Comparison of ENCODE assay signal across 9 cellular contexts in the genomic region with DNA sequence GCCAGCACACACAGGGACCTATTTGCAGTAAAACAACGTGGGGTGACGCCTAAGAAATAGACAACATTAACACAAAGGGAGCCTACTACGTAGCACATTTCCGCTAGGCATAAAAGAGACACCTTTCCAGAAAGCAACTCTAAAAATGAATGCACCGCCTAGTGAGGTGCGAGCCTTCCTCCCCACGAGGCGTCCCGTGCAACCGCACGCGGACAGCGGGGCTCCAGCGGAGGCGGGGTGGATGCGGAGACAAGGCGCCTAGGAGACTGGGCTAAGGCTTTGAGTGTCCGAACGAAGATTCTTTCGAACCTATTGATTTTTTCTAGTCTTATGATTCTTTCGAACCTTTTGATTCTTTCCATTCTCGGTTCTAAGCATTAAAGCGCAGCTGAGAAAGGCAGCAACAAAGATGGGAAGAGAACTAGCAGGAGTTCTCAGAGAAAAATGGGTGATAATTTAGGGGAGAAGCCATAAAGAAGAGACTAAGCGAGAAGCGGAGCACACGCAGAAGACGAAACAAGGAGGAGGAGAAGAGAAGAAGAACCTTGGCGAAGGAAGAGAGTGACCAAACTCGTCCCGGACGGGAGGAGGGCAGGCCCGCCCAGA. TPM values are rescaled to one million over a fixed set of nuclear protein-coding genes. Genes with fewer than 3 reads are reported as not detected.
A peak's percentile ranks its signal among the peaks of the same experiment; 100 is the strongest.
DNase-seq lines count a peak whose midpoint lies in the region; ATAC-seq and TF ChIP-seq lines count a peak whose summit lies in the region.
"Had no signal": no experiment of that assay in that cellular context is flagged by ENCODE, and none has a peak within 500 bp of the region (broad histone marks: within the 10 kb centered on the region; RNA-seq: fewer than 3 reads in every experiment).

No MANE protein-coding gene starts in this region.

- H3F3A ChIP-seq in Loucy (ENCODE audit: low read depth), result peaks cover 2% of the 10 kb centered on the region; the same call in 1 of the 2 replicates

- no peak for ATAC-seq in GM21786 (IDR thresholded peaks at IDR 0.05; ENCODE audit: unreplicated experiment)

- peak; percentile 43 for DNase-seq in GM13976 (ENCODE audit: low spot score)
- DNase-seq in activated T-helper 9 cell treated with anti-CD3 and anti-CD28 coated beads, Interleukin-2, amount 50 U/mL, for 16 hours (ENCODE audit: low read depth), result peak; percentile 46
- peak; percentile 41 for DNase-seq in glomerular endothelial cell (ENCODE audit: extremely low read depth, low read depth, low spot score)
- no peak for DNase-seq in retina
- DNase-seq in GOT3 (lab: John Stamatoyannopoulos, UW), result no peak

- TF ChIP-seq CTCF in GM13976 (IDR thresholded peaks at IDR 0.05; ENCODE audit: borderline replicate concordance, control extremely low read depth, extremely low read depth, insufficient read depth, missing control alignments) (no peak), Loucy (conservative IDR thresholded peaks at IDR 0.05; ENCODE audit: low read length) (no peak)

- H3K79me2 ChIP-seq in Loucy (ENCODE audit: insufficient read depth, low read length), result peaks cover 26% of the 10 kb centered on the region

- no peaks in the 10 kb centered on the region for H3K9me3 ChIP-seq in Loucy (ENCODE audit: insufficient read depth, low read depth, low read length)

- H3K36me3 ChIP-seq in Loucy (ENCODE audit: insufficient read depth, low read length) (no peaks in the 10 kb centered on the region), rectal smooth muscle tissue (ENCODE audit: control insufficient read depth, insufficient read depth, low read length) (no peaks in the 10 kb centered on the region)

- in situ Hi-C loops in GM13976 (cut with MboI; ENCODE audit: low sequenced_read_pairs, unreplicated experiment), result no loop called here

- H3K9me2 ChIP-seq in Loucy (replicated peaks; ENCODE audit: low read depth, low read length), result no peaks in the 10 kb centered on the region

- H3K4me3 ChIP-seq in Loucy (ENCODE audit: low read length, poor library complexity, severe bottlenecking) (peak overlapping the region; percentile 74), rectal smooth muscle tissue (ENCODE audit: low read length) (peak overlapping the region; percentile 76)

- H3K4me1 ChIP-seq in Loucy (ENCODE audit: insufficient read depth, low read length, poor library complexity, severe bottlenecking), result peaks cover 37% of the 10 kb centered on the region
- H3K4me1 ChIP-seq in rectal smooth muscle tissue (ENCODE audit: control insufficient read depth, insufficient read depth, low read length), result peaks cover 9% of the 10 kb centered on the region

- peak overlapping the region; percentile 82 for H3K27ac ChIP-seq in rectal smooth muscle tissue (ENCODE audit: low read depth, low read length)

- H3K27me3 ChIP-seq in Loucy (ENCODE audit: insufficient read depth, low read length, poor library complexity, severe bottlenecking) (no peaks in the 10 kb centered on the region), rectal smooth muscle tissue (ENCODE audit: control insufficient read depth, insufficient read depth, low read length) (no peaks in the 10 kb centered on the region)

- H2AFZ ChIP-seq in Loucy (ENCODE audit: low read length), result peak overlapping the region; percentile 97

- peaks cover 25% of the 10 kb centered on the region for H4K20me1 ChIP-seq in Loucy (ENCODE audit: insufficient read depth, low read length, poor library complexity, severe bottlenecking)

- H3K4me2 ChIP-seq in Loucy (ENCODE audit: low read depth, low read length, poor library complexity, severe bottlenecking), result peak overlapping the region; percentile 74

- H3K9ac ChIP-seq in Loucy (ENCODE audit: low read depth, low read length, poor library complexity, severe bottlenecking) (peak overlapping the region; percentile 75), rectal smooth muscle tissue (ENCODE audit: low read length) (peak overlapping the region; percentile 24)

RNA-seq across cellular contexts. Expression of gene CPD, which starts 0.4 kb away (rescaled TPM):
- total RNA-seq in glomerular endothelial cell, result 116 and 120 TPM in 2 replicates

RNA-seq across cellular contexts. Expression of gene TMIGD1, which starts 44.4 kb away (rescaled TPM):
- total RNA-seq in glomerular endothelial cell, result not detected in 2 replicates
- total RNA-seq: T-helper 2 cell treated with Interferon-gamma antibody and Interleukin-4, amounts not matched to agents 100 ng/mL and 5 ng/mL, for 36 hours had no signal

Comparison
In these comparisons a context has a peak if more than half of its experiments do, and no peak if none do; other contexts are left out.
1. DNase-seq: peak in GM13976 (single experiment), activated T-helper 9 cell treated with anti-CD3 and anti-CD28 coated beads, Interleukin-2, amount 50 U/mL, for 16 hours (single experiment) and glomerular endothelial cell (single experiment); none in retina (single experiment) and GOT3 (single experiment).